In genomic region chr7:8418627-8419245, GRCh38 we compare ENCODE assay signal across 9 cellular contexts. TPM values are rescaled to one million over a fixed set of nuclear protein-coding genes. Genes with fewer than 3 reads are reported as not detected.
DNase-seq lines count a peak whose midpoint lies in the region; ATAC-seq and FAIRE-seq lines count a peak whose summit lies in the region.
"Had no signal": no experiment of that assay in that cellular context is flagged by ENCODE, and none has a peak within 500 bp of the region (broad histone marks: within the 10 kb centered on the region; RNA-seq: fewer than 3 reads in every experiment).

No MANE protein-coding gene starts in this region.

- peak; percentile 98 for FAIRE-seq in frontal cortex (lab: Jason Lieb, UNC)

- ATAC-seq in GM18517 (IDR thresholded peaks at IDR 0.05; ENCODE audit: unreplicated experiment): peak; percentile 80
- peak; percentile 73 for ATAC-seq in HG03064 (IDR thresholded peaks at IDR 0.05; ENCODE audit: low read depth, unreplicated experiment)

- peak; percentile 22 for DNase-seq in CMK (ENCODE audit: low read depth)
- DNase-seq in NCI-H2196 treated with DMSO at 0.1 percent for 48 hours (lab: John Stamatoyannopoulos, UW; ENCODE audit: unreplicated experiment): peak; percentile 46
- DNase-seq in activated CD4-positive, alpha-beta T cell treated with anti-CD3 and anti-CD28 coated beads for 48 hours: peak; percentile 56
- DNase-seq in frontal cortex (ENCODE audit: low spot score in 2 of 2): peak; percentile 21 to 35
- DNase-seq in retina: peak; percentile 46
- no peak for DNase-seq in GF-D8 (lab: John Stamatoyannopoulos, UW)

RNA-seq across cellular contexts. Expression of gene NXPH1, which starts 14.7 kb away (rescaled TPM):
- total RNA-seq in frontal cortex: 41.6 TPM
- total RNA-seq: subcutaneous adipose tissue had no signal
